ENCODE assay signal across 8 cellular contexts in the genomic region with DNA sequence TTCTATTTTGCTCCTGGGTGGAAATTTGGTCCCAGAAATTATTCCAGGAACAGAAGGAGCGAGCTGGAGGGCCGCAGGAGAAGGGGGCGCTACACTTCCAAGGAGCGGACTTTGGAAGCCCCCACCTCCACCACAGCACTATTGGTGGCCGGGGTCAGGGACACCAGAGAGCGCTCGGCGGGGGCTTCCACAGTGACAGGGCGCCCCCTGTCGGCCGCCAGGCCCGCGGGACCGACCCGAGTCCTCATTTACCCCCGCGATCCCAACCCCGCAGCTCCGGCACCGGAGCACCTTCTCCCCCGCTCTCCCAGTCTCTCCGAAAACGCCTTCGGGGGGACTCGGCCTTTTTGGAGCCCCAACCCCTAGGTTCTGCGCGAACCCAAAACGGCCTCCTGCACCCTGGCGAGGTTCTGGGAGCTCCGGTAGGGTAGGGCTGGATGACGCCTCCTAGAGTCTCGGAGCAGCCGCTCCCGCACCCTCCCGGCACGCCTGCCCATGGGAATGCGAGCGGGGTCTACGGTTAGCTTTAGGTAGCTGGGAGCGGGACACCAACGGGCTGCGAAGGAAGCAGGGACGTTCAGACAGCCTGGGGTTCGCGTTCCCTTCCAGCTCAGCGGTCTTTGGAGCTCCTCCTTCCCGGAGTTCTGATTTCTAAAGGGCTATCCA. TPM values are rescaled to one million over a fixed set of nuclear protein-coding genes. Genes with fewer than 3 reads are reported as not detected.
DNase-seq lines count a peak whose midpoint lies in the region; ATAC-seq and TF ChIP-seq lines count a peak whose summit lies in the region.

No MANE protein-coding gene starts in this region.

- CTCF ChIA-PET in Calu3 (lab: Charles Lee) = interaction anchor here (0.9 to 1.3 kb wide), 2 partner anchors 134 to 175 kb away, joined by 3 to 6 read pairs; no protein-coding TSS in a partner anchor

- H3K9me3 Mint-ChIP-seq in Calu3 (ENCODE audit: low read depth, unreplicated experiment) (no peaks in the 10 kb centered on the region), naive B cell (peaks cover 0 to 7% (median 1%) of the 10 kb centered on the region in 7 donors)

- no peak overlapping the region for H3K4me3 ChIP-seq in Jurkat, Clone E6-1 (ENCODE audit: low read length)
- H3K4me3 ChIP-seq in dorsolateral prefrontal cortex = peak overlapping the region in 6 of 59 donors; percentile 1 to 19 (median 14)

- no TSS peak for BruUV-seq in Calu3 (replicated peaks; lab: Mats Ljungman, UMichigan)

- H3K27ac ChIP-seq in dorsolateral prefrontal cortex = no peak overlapping the region

- H3K4me3 Mint-ChIP-seq in Calu3 (ENCODE audit: low read depth, unreplicated experiment) (no peak overlapping the region), naive B cell (peak overlapping the region in 1 of 8 donors; percentile 25)

- H3K27ac Mint-ChIP-seq in Calu3 (ENCODE audit: unreplicated experiment) (no peak overlapping the region), naive B cell (no peak overlapping the region)

- no peaks in the 10 kb centered on the region for H3K4me1 Mint-ChIP-seq in Calu3 (ENCODE audit: low read depth, unreplicated experiment)
- peaks cover 2 to 11% (median 7%) of the 10 kb centered on the region in 3 donors for H3K4me1 Mint-ChIP-seq in naive B cell

- H3K36me3 Mint-ChIP-seq in Calu3 (ENCODE audit: insufficient read depth, unreplicated experiment) (peaks cover 6% of the 10 kb centered on the region), naive B cell (peaks cover 4 to 7% of the 10 kb centered on the region in 2 donors)

- TF ChIP-seq CTCF in Calu3 (IDR thresholded peaks at IDR 0.05; ENCODE audit: unreplicated experiment) (peak; percentile 62), dorsolateral prefrontal cortex (IDR thresholded peaks at IDR 0.05 in 54 of 56, conservative IDR thresholded peaks at IDR 0.05 in 2 of 56; ENCODE audit: low read depth in 1 of 56, partially characterized antibody in 56 of 56) (peak in 52 of 56 donors; percentile 14 to 68 (median 42))

- DNase-seq in Calu3 (peak; percentile 51), dorsolateral prefrontal cortex (no peak), naive B cell (peak; percentile 18), NCI-H226 (no peak), activated gamma-delta T cell treated with Interleukin-2 at 50 U/mL for 16 hours (no peak), NCI-H2029 treated with DMSO at 0.1 percent for 48 hours (lab: John Stamatoyannopoulos, UW) (no peak)
- DNase-seq in Jurkat, Clone E6-1 (ENCODE audit: low read depth, low spot score) = peak; percentile 3

- H3K27me3 Mint-ChIP-seq in Calu3 (ENCODE audit: unreplicated experiment) (peaks cover 10% of the 10 kb centered on the region), naive B cell (peaks cover 47 to 82% (median 58%) of the 10 kb centered on the region in 3 donors)

- intact Hi-C loops in Calu3 (cut with micrococcal nuclease; ENCODE audit: unreplicated experiment) = loop anchor here (2.0 to 5.0 kb wide), 2 partner anchors 199 to 248 kb away; no protein-coding TSS in a partner anchor
- intact Hi-C loops in dorsolateral prefrontal cortex (cut with DNase I) = loop anchor here in 1 of 2 donors (10.0 kb wide), 1 partner anchor 242 kb away; no protein-coding TSS in a partner anchor

- peaks cover 16 to 99% (median 94%) of the 10 kb centered on the region in 45 donors for H3K27me3 ChIP-seq in dorsolateral prefrontal cortex

- ATAC-seq in naive B cell (ENCODE audit: low read depth in 2 of 2) (no peak), GM18517 (IDR thresholded peaks at IDR 0.05; ENCODE audit: unreplicated experiment) (no peak)

RNA-seq across cellular contexts. Expression of a gene that starts 2.4 kb away (rescaled TPM):
- total RNA-seq in Calu3 (2022) = 1.1 and 2.1 TPM in 2 replicates
- polyA plus RNA-seq in Jurkat, Clone E6-1 (2012; ENCODE audit: insufficient read depth, insufficient read length) = 1.2 TPM
- not detected for total RNA-seq in dorsolateral prefrontal cortex
- not detected for polyA plus RNA-seq in naive B cell (ENCODE audit: low read depth in 6 of 6)

Comparison
In these comparisons a context has a peak if more than half of its experiments do, and no peak if none do; other contexts are left out.
1. DNase-seq: peak in Calu3 (single experiment), Jurkat, Clone E6-1 (single experiment) and naive B cell (single experiment); none in dorsolateral prefrontal cortex (0 of 10), NCI-H226 (single experiment), activated gamma-delta T cell treated with Interleukin-2 at 50 U/mL for 16 hours (single experiment) and NCI-H2029 treated with DMSO at 0.1 percent for 48 hours (single experiment).